1 cellular context compared by ENCODE assay signal in the genomic region with DNA sequence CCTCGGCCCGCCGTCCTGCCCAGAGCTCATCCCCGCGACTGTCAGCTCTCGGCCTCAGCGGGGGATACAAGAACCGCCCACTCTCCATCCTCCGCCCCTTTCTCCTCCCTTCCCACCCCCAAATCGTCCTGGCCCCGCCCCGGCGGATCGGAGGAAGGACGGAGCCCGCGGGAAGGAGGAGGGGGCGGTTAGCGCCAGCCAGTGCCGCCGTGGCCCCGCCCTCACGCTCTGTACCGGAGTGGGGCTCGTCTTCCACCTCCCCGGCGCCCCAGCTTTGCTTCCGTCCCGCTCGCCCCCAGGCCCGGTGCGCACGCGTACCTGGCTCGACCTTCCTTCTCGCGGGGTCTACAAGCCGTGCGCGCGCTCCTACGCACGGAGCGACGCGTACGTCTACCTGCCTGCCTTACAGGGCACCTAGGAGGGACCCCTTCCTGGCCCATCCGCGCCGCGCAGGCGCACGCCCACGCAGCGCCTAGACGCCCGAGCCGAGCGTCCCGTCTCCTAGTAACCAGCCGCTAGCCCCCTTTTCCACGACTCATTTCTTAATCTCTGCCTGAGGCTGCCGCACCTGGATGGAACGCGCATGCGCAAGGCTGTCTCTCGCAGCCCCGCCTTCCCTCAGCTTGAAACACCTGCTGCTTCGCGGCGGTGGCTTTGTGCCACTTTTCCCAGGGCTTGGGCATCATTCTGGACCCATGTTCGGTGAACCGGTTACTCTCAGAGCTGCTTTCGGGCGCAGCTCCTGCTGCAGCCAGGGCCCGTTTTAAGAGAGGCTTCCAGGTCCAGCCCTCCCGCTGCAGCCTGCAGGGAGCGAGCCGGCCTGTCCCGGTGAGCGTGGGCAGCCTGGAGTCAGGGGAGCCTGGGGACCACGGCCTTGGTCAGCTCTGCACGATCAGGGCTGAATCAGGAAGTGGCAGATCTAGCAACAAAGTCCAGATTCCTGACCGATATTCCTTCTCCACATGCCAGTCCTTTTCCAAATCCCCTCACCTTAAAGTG.
A peak's percentile ranks its signal among the peaks of the same experiment; 100 is the strongest.
TF ChIP-seq lines count a peak whose summit lies in the region.

A gene with protein sequence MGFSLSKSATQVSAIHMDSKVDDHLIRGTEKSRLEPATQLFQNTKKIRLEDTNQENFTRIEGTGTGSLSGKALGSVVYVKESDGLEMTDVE (plus strand): TSS at position 598 of the 999 bp plus-strand sequence. CDS start 8,852 bp downstream, outside the sequence.

TF ChIP-seq in HepG2, 621 proteins besides CTCF, POLR2A, EP300 and RAD21 (continued from another document and continues in another):
- TF ChIP-seq CHD4 (IDR thresholded peaks at IDR 0.05; ENCODE audit: borderline replicate concordance, low read length): no peak
- TF ChIP-seq, protein P1, sequence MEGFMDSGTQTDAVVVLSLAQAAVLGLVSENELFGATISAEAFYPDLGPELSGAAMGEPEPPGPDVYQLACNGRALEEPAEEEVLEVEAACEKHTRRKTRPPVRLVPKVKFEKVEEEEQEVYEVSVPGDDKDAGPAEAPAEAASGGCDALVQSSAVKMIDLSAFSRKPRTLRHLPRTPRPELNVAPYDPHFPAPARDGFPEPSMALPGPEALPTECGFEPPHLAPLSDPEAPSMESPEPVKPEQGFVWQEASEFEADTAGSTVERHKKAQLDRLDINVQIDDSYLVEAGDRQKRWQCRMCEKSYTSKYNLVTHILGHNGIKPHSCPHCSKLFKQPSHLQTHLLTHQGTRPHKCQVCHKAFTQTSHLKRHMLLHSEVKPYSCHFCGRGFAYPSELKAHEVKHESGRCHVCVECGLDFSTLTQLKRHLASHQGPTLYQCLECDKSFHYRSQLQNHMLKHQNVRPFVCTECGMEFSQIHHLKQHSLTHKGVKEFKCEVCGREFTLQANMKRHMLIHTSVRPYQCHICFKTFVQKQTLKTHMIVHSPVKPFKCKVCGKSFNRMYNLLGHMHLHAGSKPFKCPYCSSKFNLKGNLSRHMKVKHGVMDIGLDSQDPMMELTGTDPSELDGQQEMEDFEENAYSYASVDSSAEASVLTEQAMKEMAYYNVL (CRISPR knock-in tag; IDR thresholded peaks at IDR 0.05; ENCODE audit: borderline replicate concordance): peak; percentile 69
- TF ChIP-seq ZNF317 (CRISPR knock-in tag; IDR thresholded peaks at IDR 0.05): peak; percentile 74; the same call in 1 of the 2 replicates
- TF ChIP-seq SETDB1 (CRISPR knock-in tag; IDR thresholded peaks at IDR 0.05; ENCODE audit: borderline replicate concordance): no peak
- TF ChIP-seq YEATS2 (CRISPR knock-in tag; IDR thresholded peaks at IDR 0.05; ENCODE audit: borderline replicate concordance): peak; percentile 91
- TF ChIP-seq, protein P2, sequence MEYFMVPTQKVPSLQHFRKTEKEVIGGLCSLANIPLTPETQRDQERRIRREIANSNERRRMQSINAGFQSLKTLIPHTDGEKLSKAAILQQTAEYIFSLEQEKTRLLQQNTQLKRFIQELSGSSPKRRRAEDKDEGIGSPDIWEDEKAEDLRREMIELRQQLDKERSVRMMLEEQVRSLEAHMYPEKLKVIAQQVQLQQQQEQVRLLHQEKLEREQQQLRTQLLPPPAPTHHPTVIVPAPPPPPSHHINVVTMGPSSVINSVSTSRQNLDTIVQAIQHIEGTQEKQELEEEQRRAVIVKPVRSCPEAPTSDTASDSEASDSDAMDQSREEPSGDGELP (IDR thresholded peaks at IDR 0.05; ENCODE audit: borderline replicate concordance, low read depth): peak; percentile 37; the same call in 1 of the 2 replicates
- peak; percentile 23; the same call in 1 of the 2 replicates for TF ChIP-seq NFE2 (CRISPR knock-in tag; IDR thresholded peaks at IDR 0.05)
- TF ChIP-seq, protein P3, sequence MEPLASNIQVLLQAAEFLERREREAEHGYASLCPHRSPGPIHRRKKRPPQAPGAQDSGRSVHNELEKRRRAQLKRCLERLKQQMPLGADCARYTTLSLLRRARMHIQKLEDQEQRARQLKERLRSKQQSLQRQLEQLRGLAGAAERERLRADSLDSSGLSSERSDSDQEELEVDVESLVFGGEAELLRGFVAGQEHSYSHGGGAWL (CRISPR knock-in tag; IDR thresholded peaks at IDR 0.05): 0 out of 2 replicates have a peak, but pooled peaks have one; percentile 58
- TF ChIP-seq, protein P4, sequence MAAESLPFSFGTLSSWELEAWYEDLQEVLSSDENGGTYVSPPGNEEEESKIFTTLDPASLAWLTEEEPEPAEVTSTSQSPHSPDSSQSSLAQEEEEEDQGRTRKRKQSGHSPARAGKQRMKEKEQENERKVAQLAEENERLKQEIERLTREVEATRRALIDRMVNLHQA (CRISPR knock-in tag; IDR thresholded peaks at IDR 0.05): no peak
- TF ChIP-seq ZNF619 (CRISPR knock-in tag; IDR thresholded peaks at IDR 0.05): peak; percentile 90; the same call in 1 of the 2 replicates
- TF ChIP-seq, protein P5, sequence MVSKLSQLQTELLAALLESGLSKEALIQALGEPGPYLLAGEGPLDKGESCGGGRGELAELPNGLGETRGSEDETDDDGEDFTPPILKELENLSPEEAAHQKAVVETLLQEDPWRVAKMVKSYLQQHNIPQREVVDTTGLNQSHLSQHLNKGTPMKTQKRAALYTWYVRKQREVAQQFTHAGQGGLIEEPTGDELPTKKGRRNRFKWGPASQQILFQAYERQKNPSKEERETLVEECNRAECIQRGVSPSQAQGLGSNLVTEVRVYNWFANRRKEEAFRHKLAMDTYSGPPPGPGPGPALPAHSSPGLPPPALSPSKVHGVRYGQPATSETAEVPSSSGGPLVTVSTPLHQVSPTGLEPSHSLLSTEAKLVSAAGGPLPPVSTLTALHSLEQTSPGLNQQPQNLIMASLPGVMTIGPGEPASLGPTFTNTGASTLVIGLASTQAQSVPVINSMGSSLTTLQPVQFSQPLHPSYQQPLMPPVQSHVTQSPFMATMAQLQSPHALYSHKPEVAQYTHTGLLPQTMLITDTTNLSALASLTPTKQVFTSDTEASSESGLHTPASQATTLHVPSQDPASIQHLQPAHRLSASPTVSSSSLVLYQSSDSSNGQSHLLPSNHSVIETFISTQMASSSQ (IDR thresholded peaks at IDR 0.05; ENCODE audit: low read depth): no peak
- TF ChIP-seq, protein P5 (CRISPR knock-in tag; IDR thresholded peaks at IDR 0.05; ENCODE audit: borderline replicate concordance): peak; percentile 75; the same call in 1 of the 2 replicates
- TF ChIP-seq HNRNPLL (IDR thresholded peaks at IDR 0.05; ENCODE audit: low read depth, low read length, poor library complexity, severe bottlenecking): peak; percentile 92
- TF ChIP-seq KDM6A (CRISPR knock-in tag; IDR thresholded peaks at IDR 0.05; ENCODE audit: low read depth): no peak
- TF ChIP-seq ZNF75D (CRISPR knock-in tag; IDR thresholded peaks at IDR 0.05; ENCODE audit: borderline replicate concordance): no peak
- peak; percentile 95 for TF ChIP-seq REL (CRISPR knock-in tag; conservative IDR thresholded peaks at IDR 0.05)
- TF ChIP-seq ZNF274 (CRISPR knock-in tag; IDR thresholded peaks at IDR 0.05): peak; percentile 43; the same call in 1 of the 2 replicates
- TF ChIP-seq NFE2L2 (IDR thresholded peaks at IDR 0.05; ENCODE audit: low read length): no peak
- TF ChIP-seq TEAD2 (CRISPR knock-in tag; IDR thresholded peaks at IDR 0.05): no peak
- TF ChIP-seq, protein P6, sequence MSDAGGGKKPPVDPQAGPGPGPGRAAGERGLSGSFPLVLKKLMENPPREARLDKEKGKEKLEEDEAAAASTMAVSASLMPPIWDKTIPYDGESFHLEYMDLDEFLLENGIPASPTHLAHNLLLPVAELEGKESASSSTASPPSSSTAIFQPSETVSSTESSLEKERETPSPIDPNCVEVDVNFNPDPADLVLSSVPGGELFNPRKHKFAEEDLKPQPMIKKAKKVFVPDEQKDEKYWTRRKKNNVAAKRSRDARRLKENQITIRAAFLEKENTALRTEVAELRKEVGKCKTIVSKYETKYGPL (CRISPR knock-in tag; IDR thresholded peaks at IDR 0.05): no peak
- TF ChIP-seq RXRA (CRISPR knock-in tag; IDR thresholded peaks at IDR 0.05): peak; percentile 61
- TF ChIP-seq ZNF652 (CRISPR knock-in tag; IDR thresholded peaks at IDR 0.05; ENCODE audit: borderline replicate concordance, low read depth): no peak
- no peak for TF ChIP-seq SOX6 (IDR thresholded peaks at IDR 0.05)
- TF ChIP-seq SOX6 (CRISPR knock-in tag; IDR thresholded peaks at IDR 0.05): peak; percentile 73
- TF ChIP-seq, protein P7, sequence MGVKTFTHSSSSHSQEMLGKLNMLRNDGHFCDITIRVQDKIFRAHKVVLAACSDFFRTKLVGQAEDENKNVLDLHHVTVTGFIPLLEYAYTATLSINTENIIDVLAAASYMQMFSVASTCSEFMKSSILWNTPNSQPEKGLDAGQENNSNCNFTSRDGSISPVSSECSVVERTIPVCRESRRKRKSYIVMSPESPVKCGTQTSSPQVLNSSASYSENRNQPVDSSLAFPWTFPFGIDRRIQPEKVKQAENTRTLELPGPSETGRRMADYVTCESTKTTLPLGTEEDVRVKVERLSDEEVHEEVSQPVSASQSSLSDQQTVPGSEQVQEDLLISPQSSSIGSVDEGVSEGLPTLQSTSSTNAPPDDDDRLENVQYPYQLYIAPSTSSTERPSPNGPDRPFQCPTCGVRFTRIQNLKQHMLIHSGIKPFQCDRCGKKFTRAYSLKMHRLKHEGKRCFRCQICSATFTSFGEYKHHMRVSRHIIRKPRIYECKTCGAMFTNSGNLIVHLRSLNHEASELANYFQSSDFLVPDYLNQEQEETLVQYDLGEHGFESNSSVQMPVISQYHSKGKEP (CRISPR knock-in tag; IDR thresholded peaks at IDR 0.05): no peak; the same call in 1 of the 2 replicates
- TF ChIP-seq, protein P8, sequence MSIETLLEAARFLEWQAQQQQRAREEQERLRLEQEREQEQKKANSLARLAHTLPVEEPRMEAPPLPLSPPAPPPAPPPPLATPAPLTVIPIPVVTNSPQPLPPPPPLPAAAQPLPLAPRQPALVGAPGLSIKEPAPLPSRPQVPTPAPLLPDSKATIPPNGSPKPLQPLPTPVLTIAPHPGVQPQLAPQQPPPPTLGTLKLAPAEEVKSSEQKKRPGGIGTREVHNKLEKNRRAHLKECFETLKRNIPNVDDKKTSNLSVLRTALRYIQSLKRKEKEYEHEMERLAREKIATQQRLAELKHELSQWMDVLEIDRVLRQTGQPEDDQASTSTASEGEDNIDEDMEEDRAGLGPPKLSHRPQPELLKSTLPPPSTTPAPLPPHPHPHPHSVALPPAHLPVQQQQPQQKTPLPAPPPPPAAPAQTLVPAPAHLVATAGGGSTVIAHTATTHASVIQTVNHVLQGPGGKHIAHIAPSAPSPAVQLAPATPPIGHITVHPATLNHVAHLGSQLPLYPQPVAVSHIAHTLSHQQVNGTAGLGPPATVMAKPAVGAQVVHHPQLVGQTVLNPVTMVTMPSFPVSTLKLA (IDR thresholded peaks at IDR 0.05): peak; percentile 1; the same call in 1 of the 2 replicates
- TF ChIP-seq, protein P9, sequence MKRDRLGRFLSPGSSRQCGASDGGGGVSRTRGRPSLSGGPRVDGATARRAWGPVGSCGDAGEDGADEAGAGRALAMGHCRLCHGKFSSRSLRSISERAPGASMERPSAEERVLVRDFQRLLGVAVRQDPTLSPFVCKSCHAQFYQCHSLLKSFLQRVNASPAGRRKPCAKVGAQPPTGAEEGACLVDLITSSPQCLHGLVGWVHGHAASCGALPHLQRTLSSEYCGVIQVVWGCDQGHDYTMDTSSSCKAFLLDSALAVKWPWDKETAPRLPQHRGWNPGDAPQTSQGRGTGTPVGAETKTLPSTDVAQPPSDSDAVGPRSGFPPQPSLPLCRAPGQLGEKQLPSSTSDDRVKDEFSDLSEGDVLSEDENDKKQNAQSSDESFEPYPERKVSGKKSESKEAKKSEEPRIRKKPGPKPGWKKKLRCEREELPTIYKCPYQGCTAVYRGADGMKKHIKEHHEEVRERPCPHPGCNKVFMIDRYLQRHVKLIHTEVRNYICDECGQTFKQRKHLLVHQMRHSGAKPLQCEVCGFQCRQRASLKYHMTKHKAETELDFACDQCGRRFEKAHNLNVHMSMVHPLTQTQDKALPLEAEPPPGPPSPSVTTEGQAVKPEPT (CRISPR knock-in tag; IDR thresholded peaks at IDR 0.05; ENCODE audit: low read depth): no peak; the same call in 1 of the 2 replicates
- TF ChIP-seq, protein P10, sequence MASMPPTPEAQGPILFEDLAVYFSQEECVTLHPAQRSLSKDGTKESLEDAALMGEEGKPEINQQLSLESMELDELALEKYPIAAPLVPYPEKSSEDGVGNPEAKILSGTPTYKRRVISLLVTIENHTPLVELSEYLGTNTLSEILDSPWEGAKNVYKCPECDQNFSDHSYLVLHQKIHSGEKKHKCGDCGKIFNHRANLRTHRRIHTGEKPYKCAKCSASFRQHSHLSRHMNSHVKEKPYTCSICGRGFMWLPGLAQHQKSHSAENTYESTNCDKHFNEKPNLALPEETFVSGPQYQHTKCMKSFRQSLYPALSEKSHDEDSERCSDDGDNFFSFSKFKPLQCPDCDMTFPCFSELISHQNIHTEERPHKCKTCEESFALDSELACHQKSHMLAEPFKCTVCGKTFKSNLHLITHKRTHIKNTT (CRISPR knock-in tag; IDR thresholded peaks at IDR 0.05): no peak
- TF ChIP-seq PTBP1 (IDR thresholded peaks at IDR 0.05; ENCODE audit: low read depth, low read length, poor library complexity, severe bottlenecking): peak; percentile 52
- no peak for TF ChIP-seq TBX3 (IDR thresholded peaks at IDR 0.05; ENCODE audit: borderline replicate concordance)
- TF ChIP-seq ARID2 (CRISPR knock-in tag; IDR thresholded peaks at IDR 0.05; ENCODE audit: borderline replicate concordance): no peak
- TF ChIP-seq, protein P11, sequence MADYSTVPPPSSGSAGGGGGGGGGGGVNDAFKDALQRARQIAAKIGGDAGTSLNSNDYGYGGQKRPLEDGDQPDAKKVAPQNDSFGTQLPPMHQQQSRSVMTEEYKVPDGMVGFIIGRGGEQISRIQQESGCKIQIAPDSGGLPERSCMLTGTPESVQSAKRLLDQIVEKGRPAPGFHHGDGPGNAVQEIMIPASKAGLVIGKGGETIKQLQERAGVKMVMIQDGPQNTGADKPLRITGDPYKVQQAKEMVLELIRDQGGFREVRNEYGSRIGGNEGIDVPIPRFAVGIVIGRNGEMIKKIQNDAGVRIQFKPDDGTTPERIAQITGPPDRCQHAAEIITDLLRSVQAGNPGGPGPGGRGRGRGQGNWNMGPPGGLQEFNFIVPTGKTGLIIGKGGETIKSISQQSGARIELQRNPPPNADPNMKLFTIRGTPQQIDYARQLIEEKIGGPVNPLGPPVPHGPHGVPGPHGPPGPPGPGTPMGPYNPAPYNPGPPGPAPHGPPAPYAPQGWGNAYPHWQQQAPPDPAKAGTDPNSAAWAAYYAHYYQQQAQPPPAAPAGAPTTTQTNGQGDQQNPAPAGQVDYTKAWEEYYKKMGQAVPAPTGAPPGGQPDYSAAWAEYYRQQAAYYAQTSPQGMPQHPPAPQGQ (CRISPR knock-in tag; IDR thresholded peaks at IDR 0.05; ENCODE audit: borderline replicate concordance): no peak
- TF ChIP-seq ZNF207 (IDR thresholded peaks at IDR 0.05; ENCODE audit: borderline replicate concordance): no peak
- TF ChIP-seq SRSF1 (optimal IDR thresholded peaks at IDR 0.05; ENCODE audit: low read depth, low read length): peak; percentile 68
- TF ChIP-seq ZNF292 (CRISPR knock-in tag; IDR thresholded peaks at IDR 0.05; ENCODE audit: borderline replicate concordance, low read depth): peak; percentile 69; the same call in 1 of the 2 replicates
- peak; percentile 56 for TF ChIP-seq SALL1 (CRISPR knock-in tag; IDR thresholded peaks at IDR 0.05)
- TF ChIP-seq ZFP90 (CRISPR knock-in tag; IDR thresholded peaks at IDR 0.05; ENCODE audit: borderline replicate concordance): peak; percentile 48
